ENCODE assay signal across 8 cellular contexts in genomic region chr4:83010522-83011318, GRCh38. TPM values are rescaled to one million over a fixed set of nuclear protein-coding genes. Genes with fewer than 3 reads are reported as not detected.
A peak's percentile ranks its signal among the peaks of the same experiment; 100 is the strongest.
DNase-seq lines count a peak whose midpoint lies in the region; ATAC-seq and TF ChIP-seq lines count a peak whose summit lies in the region.

Gene LIN54 (minus strand): TSS chr4:83010823. CDS start chr4:82984844, 25,979 bp downstream.

- H3K79me2 ChIP-seq in osteoblast (ENCODE audit: insufficient read depth, low read length) = peaks cover 54% of the 10 kb centered on the region

- peak within 1 kb of the TSS; percentile 90 for H3K27ac Mint-ChIP-seq in activated naive CD4-positive, alpha-beta T cell treated with anti-CD3 and anti-CD28 coated beads, Interleukin-2, amount 50 U/mL, for 24 hours

- H3K9me3 ChIP-seq in osteoblast (ENCODE audit: low read depth, low read length) (no peaks in the 10 kb centered on the region), testis (no peaks in the 10 kb centered on the region)

- peak within 1 kb of the TSS; percentile 94 for H2AFZ ChIP-seq in osteoblast (ENCODE audit: low read length)

- ATAC-seq in GM21529 (IDR thresholded peaks at IDR 0.05; ENCODE audit: unreplicated experiment) = peak; percentile 39

- H3K27me3 Mint-ChIP-seq in activated naive CD4-positive, alpha-beta T cell treated with anti-CD3 and anti-CD28 coated beads, Interleukin-2, amount 50 U/mL, for 24 hours = no peaks in the 10 kb centered on the region

- peak within 1 kb of the TSS; percentile 92 for H3K27ac ChIP-seq in osteoblast (ENCODE audit: low read depth, low read length)
- peak within 1 kb of the TSS; percentile 78 to 91 for H3K27ac ChIP-seq in testis

- H4K20me1 ChIP-seq in osteoblast (ENCODE audit: insufficient read depth, low read length) = no peaks in the 10 kb centered on the region

- peak within 1 kb of the TSS; percentile 98 for H3K4me3 Mint-ChIP-seq in activated naive CD4-positive, alpha-beta T cell treated with anti-CD3 and anti-CD28 coated beads, Interleukin-2, amount 50 U/mL, for 24 hours

- peak within 1 kb of the TSS; percentile 94 for H3K4me2 ChIP-seq in osteoblast (ENCODE audit: insufficient read depth, low read length)

- 0% methylated on average over 39 to 54 of the region's 54 CpGs for WGBS in testis, 2 donors

- peaks cover 62% of the 10 kb centered on the region for H3K4me1 Mint-ChIP-seq in activated naive CD4-positive, alpha-beta T cell treated with anti-CD3 and anti-CD28 coated beads, Interleukin-2, amount 50 U/mL, for 24 hours

- H3K9me3 Mint-ChIP-seq in activated naive CD4-positive, alpha-beta T cell treated with anti-CD3 and anti-CD28 coated beads, Interleukin-2, amount 50 U/mL, for 24 hours = no peaks in the 10 kb centered on the region

- H3K4me1 ChIP-seq in osteoblast (ENCODE audit: insufficient read depth, low read length) (peaks cover 24% of the 10 kb centered on the region), testis (peaks cover 17% of the 10 kb centered on the region)

- H3K27me3 ChIP-seq in osteoblast (ENCODE audit: insufficient read depth, low read length) (no peaks in the 10 kb centered on the region), testis (no peaks in the 10 kb centered on the region)

- DNase-seq in DMS53 treated with DMSO at 0.1 percent for 48 hours (lab: John Stamatoyannopoulos, UW; ENCODE audit: unreplicated experiment) (peak; percentile 27), KG1 (lab: John Stamatoyannopoulos, UW) (peak; percentile 65), SKM-1 treated with dmso at 0.1 percent for 144 hours (lab: John Stamatoyannopoulos, UW; ENCODE audit: unreplicated experiment) (peak; percentile 82), glomerular visceral epithelial cell (ENCODE audit: extremely low spot score) (peak; percentile 84), osteoblast (ENCODE audit: insufficient read length, low spot score, missing footprints) (peak; percentile 97), testis (peak; percentile 81)

- H3K36me3 ChIP-seq in osteoblast (ENCODE audit: insufficient read depth, low read length) (no peaks in the 10 kb centered on the region), testis (ENCODE audit: low read depth, missing control alignments) (no peaks in the 10 kb centered on the region)

- no peaks in the 10 kb centered on the region for H3K36me3 Mint-ChIP-seq in activated naive CD4-positive, alpha-beta T cell treated with anti-CD3 and anti-CD28 coated beads, Interleukin-2, amount 50 U/mL, for 24 hours

- no peak for TF ChIP-seq POLR2A in testis (IDR thresholded peaks at IDR 0.05)

- intact Hi-C loops in testis (cut with DNase I; ENCODE audit: low total_unique reads) = no loop called here

- TF ChIP-seq CTCF in osteoblast (IDR thresholded peaks at IDR 0.05; ENCODE audit: extremely low read depth, low read depth, low read length) (no peak), testis (IDR thresholded peaks at IDR 0.05) (no peak)

- H3K4me3 ChIP-seq in osteoblast (ENCODE audit: insufficient read depth, low read length) (peak within 1 kb of the TSS; percentile 92), testis (peak within 1 kb of the TSS; percentile 51 to 90)

RNA-seq across cellular contexts. Expression of gene LIN54, which starts in this region (rescaled TPM):
- 14.8 and 17.7 TPM in 2 replicates for total RNA-seq in osteoblast
- 10 to 100 TPM; 14.5 to 14.6 TPM for total RNA-seq in testis
- polyA plus RNA-seq in testis (ENCODE audit: insufficient read depth, low read depth, low replicate concordance) = 13.2 TPM

Comparison
In these comparisons a context has a peak if more than half of its experiments do, and no peak if none do; other contexts are left out.
1. Peak in every context shown above with its lines: DNase-seq, ATAC-seq, H3K4me3 ChIP-seq and H3K27ac ChIP-seq.
2. DNase-seq: peak in every context shown above with its lines; median percentile 97 in osteoblast; 84 in glomerular visceral epithelial cell; 82 in SKM-1 treated with dmso at 0.1 percent for 144 hours; 81 in testis; 65 in KG1; 27 in DMS53 treated with DMSO at 0.1 percent for 48 hours.